In genomic region chr1:38225745-38226144, GRCh38 we compare ENCODE assay signal across 3 cellular contexts.
A peak's percentile ranks its signal among the peaks of the same experiment; 100 is the strongest.
TF ChIP-seq lines count a peak whose summit lies in the region.

No MANE protein-coding gene starts in this region.

TF ChIP-seq in GM23338, 12 proteins besides CTCF, POLR2A, EP300 and RAD21 (continues in another document):
- TF ChIP-seq JUNB (IDR thresholded peaks at IDR 0.05; ENCODE audit: unreplicated experiment) (no peak), ZNF331 (CRISPR knock-in tag; IDR thresholded peaks at IDR 0.05; ENCODE audit: low read depth) (no peak), ETS1 (IDR thresholded peaks at IDR 0.05) (no peak), EZH2phosphoT487 (IDR thresholded peaks at IDR 0.05; ENCODE audit: unreplicated experiment) (no peak), REST (IDR thresholded peaks at IDR 0.05; ENCODE audit: unreplicated experiment) (no peak), POLR2AphosphoS5 (IDR thresholded peaks at IDR 0.05; ENCODE audit: low read depth) (no peak), STAT1 (IDR thresholded peaks at IDR 0.05; ENCODE audit: unreplicated experiment) (no peak), EZH2 (IDR thresholded peaks at IDR 0.05; ENCODE audit: low read depth, unreplicated experiment) (no peak), CREB1 (CRISPR knock-in tag; IDR thresholded peaks at IDR 0.05; ENCODE audit: low read depth) (no peak), NANOG (IDR thresholded peaks at IDR 0.05; ENCODE audit: borderline replicate concordance) (no peak), ZNF114 (CRISPR knock-in tag; IDR thresholded peaks at IDR 0.05) (no peak)

TF ChIP-seq in IMR-90, 13 proteins besides CTCF, POLR2A, EP300 and RAD21:
- TF ChIP-seq NFE2L2 (IDR thresholded peaks at IDR 0.05; ENCODE audit: low read depth, low read length) (no peak), USF2 (IDR thresholded peaks at IDR 0.05; ENCODE audit: low read depth, low read length) (no peak), BHLHE40 (IDR thresholded peaks at IDR 0.05; ENCODE audit: low read depth, low read length) (no peak), CEBPB (IDR thresholded peaks at IDR 0.05; ENCODE audit: low read depth, low read length) (peak; percentile 9; the same call in 1 of the 2 replicates), MAZ (IDR thresholded peaks at IDR 0.05; ENCODE audit: borderline replicate concordance, low read depth, low read length) (no peak), CHD1 (IDR thresholded peaks at IDR 0.05; ENCODE audit: low read depth, low read length) (no peak)

TF ChIP-seq in H1, 55 proteins besides CTCF, POLR2A, EP300 and RAD21:
- TF ChIP-seq TCF12 (IDR thresholded peaks at IDR 0.05; ENCODE audit: low read depth, low read length), result no peak
- no peak for TF ChIP-seq HDAC6 (IDR thresholded peaks at IDR 0.05; ENCODE audit: low read depth, low read length)
- peak; percentile 42; the same call in 1 of the 2 replicates for TF ChIP-seq CEBPB (IDR thresholded peaks at IDR 0.05; ENCODE audit: low read depth, low read length)
- 0 out of 2 replicates have a peak, but pooled peaks have one; percentile 35 for TF ChIP-seq KDM1A (IDR thresholded peaks at IDR 0.05; ENCODE audit: borderline replicate concordance, low read length)
